In genomic region chr16:89923640-89924297, GRCh38 we compare ENCODE assay signal across 9 cellular contexts. TPM values are rescaled to one million over a fixed set of nuclear protein-coding genes. Genes with fewer than 3 reads are reported as not detected.
DNase-seq lines count a peak whose midpoint lies in the region; ATAC-seq, FAIRE-seq and TF ChIP-seq lines count a peak whose summit lies in the region.
"Had no signal": no experiment of that assay in that cellular context is flagged by ENCODE, and none has a peak within 500 bp of the region (broad histone marks: within the 10 kb centered on the region; RNA-seq: fewer than 3 reads in every experiment).

No MANE protein-coding gene starts in this region.

- H3K27ac ChIP-seq in kidney (ENCODE audit: low read depth in 2 of 2, low read length in 2 of 2) (no peak overlapping the region), upper lobe of left lung (peak overlapping the region in 1 of 4 donors; percentile 78)

- FAIRE-seq in kidney (lab: Jason Lieb, UNC) (no peak), HTR-8/SVneo (lab: Jason Lieb, UNC) (no peak)

- H3K27me3 Mint-ChIP-seq in activated T-cell treated with anti-CD3 and anti-CD28 coated beads, Interleukin-2, amount 50 U/mL, for 72 hours (ENCODE audit: low read depth) = peaks cover 46% of the 10 kb centered on the region

- TF ChIP-seq POLR2A in upper lobe of left lung (IDR thresholded peaks at IDR 0.05) = no peak

- no peak for TF ChIP-seq EP300 in upper lobe of left lung (IDR thresholded peaks at IDR 0.05)

- TF ChIP-seq CTCF in WI38 (IDR thresholded peaks at IDR 0.05; ENCODE audit: low read depth, low read length) (no peak), kidney (IDR thresholded peaks at IDR 0.05; ENCODE audit: borderline replicate concordance, extremely low read depth, insufficient read depth) (no peak), upper lobe of left lung (IDR thresholded peaks at IDR 0.05) (no peak)

- 10% methylated on average over 32 of the region's 41 CpGs; no CpG with 5 or more reads in 1 of the 2 donors for whole genome bisulfite sequencing in upper lobe of left lung, 2 donors

- H3K4me3 ChIP-seq in WI38 (ENCODE audit: low read depth, low read length) = peak overlapping the region; percentile 73
- H3K4me3 ChIP-seq in kidney (ENCODE audit: low read length in 2 of 2) = no peak overlapping the region
- H3K4me3 ChIP-seq in upper lobe of left lung = peak overlapping the region in 3 of 4 donors; percentile 52 to 61 (median 60)

- intact Hi-C loops in kidney (cut with DNase I) = no loop called here

- H3K9ac ChIP-seq in kidney (ENCODE audit: low read length in 2 of 2) = no peak overlapping the region

- no peaks in the 10 kb centered on the region for H3K9me3 Mint-ChIP-seq in activated T-cell treated with anti-CD3 and anti-CD28 coated beads, Interleukin-2, amount 50 U/mL, for 72 hours
- H3K9me3 Mint-ChIP-seq: activated naive CD4-positive, alpha-beta T cell treated with anti-CD3 and anti-CD28 coated beads, Interleukin-2, amount 50 U/mL, for 24 hours had no signal

- H3K4me1 ChIP-seq in kidney (ENCODE audit: control insufficient read depth in 1 of 2, insufficient read depth in 1 of 2, low read depth in 1 of 2, low read length in 2 of 2) (peaks cover 0 to 3% of the 10 kb centered on the region in 2 donors), upper lobe of left lung (peaks cover 45 to 60% (median 53%) of the 10 kb centered on the region in 4 donors)

- no peaks in the 10 kb centered on the region for H3K36me3 Mint-ChIP-seq in activated T-cell treated with anti-CD3 and anti-CD28 coated beads, Interleukin-2, amount 50 U/mL, for 72 hours (ENCODE audit: insufficient read depth in 2 of 2)
- H3K36me3 Mint-ChIP-seq: activated naive CD4-positive, alpha-beta T cell treated with anti-CD3 and anti-CD28 coated beads, Interleukin-2, amount 50 U/mL, for 24 hours had no signal

- no peak overlapping the region for H3K27ac Mint-ChIP-seq in activated T-cell treated with anti-CD3 and anti-CD28 coated beads, Interleukin-2, amount 50 U/mL, for 72 hours
- H3K27ac Mint-ChIP-seq: activated naive CD4-positive, alpha-beta T cell treated with anti-CD3 and anti-CD28 coated beads, Interleukin-2, amount 50 U/mL, for 24 hours had no signal

- ATAC-seq in activated T-cell treated with anti-CD3 and anti-CD28 coated beads, Interleukin-2, amount 50 U/mL, for 72 hours (replicated peaks in 1 of 2) = no peak
- ATAC-seq in upper lobe of left lung (ENCODE audit: low FRiP score in 2 of 2) (no peak), HG02884 (IDR thresholded peaks at IDR 0.05; ENCODE audit: unreplicated experiment) (no peak)

- H3K36me3 ChIP-seq in kidney (ENCODE audit: control insufficient read depth in 1 of 2, insufficient read depth in 2 of 2, low read length in 2 of 2) = no peaks in the 10 kb centered on the region
- H3K36me3 ChIP-seq in upper lobe of left lung = no peaks in the 10 kb centered on the region

- H3K27me3 ChIP-seq in upper lobe of left lung = peaks cover 0 to 35% (median 27%) of the 10 kb centered on the region in 4 donors

- DNase-seq in activated T-cell treated with anti-CD3 and anti-CD28 coated beads, Interleukin-2, amount 50 U/mL, for 72 hours = no peak
- no peak for DNase-seq in activated T-cell treated with anti-CD3 and anti-CD28 coated beads for 4 hours
- DNase-seq in kidney = peak; percentile 84
- no peak for DNase-seq in upper lobe of left lung
- no peak for DNase-seq in HTR-8/SVneo (ENCODE audit: insufficient read length, low spot score)
- DNase-seq in NCI-H1048 (lab: John Stamatoyannopoulos, UW) = no peak

- H3K4me1 Mint-ChIP-seq in activated T-cell treated with anti-CD3 and anti-CD28 coated beads, Interleukin-2, amount 50 U/mL, for 72 hours (ENCODE audit: low read depth) = peaks cover 40% of the 10 kb centered on the region

- H3K4me3 Mint-ChIP-seq in activated T-cell treated with anti-CD3 and anti-CD28 coated beads, Interleukin-2, amount 50 U/mL, for 72 hours = peak overlapping the region; percentile 39 to 44

- no peaks in the 10 kb centered on the region for H3K9me3 ChIP-seq in kidney (ENCODE audit: control insufficient read depth in 1 of 2, low read length in 2 of 2)
- no peaks in the 10 kb centered on the region for H3K9me3 ChIP-seq in upper lobe of left lung

RNA-seq across cellular contexts. Expression of gene TUBB3, which starts 0.6 kb away (rescaled TPM):
- total RNA-seq in activated T-cell treated with anti-CD3 and anti-CD28 coated beads, Interleukin-2, amount 50 U/mL, for 72 hours = 1 to 10 TPM; 1.3 to 2.7 TPM
- total RNA-seq in kidney (35.0 TPM), upper lobe of left lung (1 to 10 TPM in 3 of 6 donors, under 1 TPM in 2, not detected in 1; 0.33 to 9.2 (median 2.1) TPM)
- 3.4 TPM for polyA plus RNA-seq in kidney (ENCODE audit: insufficient read depth, low read depth, low replicate concordance)

RNA-seq across cellular contexts. Expression of gene MC1R, which starts 5.1 kb away (rescaled TPM):
- 10 to 100 TPM in 1 of 2 donors, 1 to 10 TPM in 1; 7.6 to 15.2 TPM for total RNA-seq in activated T-cell treated with anti-CD3 and anti-CD28 coated beads, Interleukin-2, amount 50 U/mL, for 72 hours
- total RNA-seq in kidney = 13.5 TPM
- polyA plus RNA-seq in kidney (ENCODE audit: insufficient read depth, low read depth, low replicate concordance) = 2.1 TPM
- 10 to 100 TPM in 2 of 6 donors, 1 to 10 TPM in 4; 4.9 to 44.0 (median 7.0) TPM for total RNA-seq in upper lobe of left lung

RNA-seq across cellular contexts. Expression of gene DEF8, which starts 24.8 kb away (rescaled TPM):
- total RNA-seq in activated T-cell treated with anti-CD3 and anti-CD28 coated beads, Interleukin-2, amount 50 U/mL, for 72 hours = 10 to 100 TPM; 22.5 to 23.8 TPM
- total RNA-seq in kidney (66.2 TPM), upper lobe of left lung (100 to 1,000 TPM in 2 of 6 donors, 10 to 100 TPM in 4; 45.7 to 671 (median 80.5) TPM)
- polyA plus RNA-seq in kidney (ENCODE audit: insufficient read depth, low read depth, low replicate concordance) = 39.3 TPM

RNA-seq across cellular contexts. Expression of gene TCF25, which starts 50.4 kb away (rescaled TPM):
- 100 to 1,000 TPM; 167 to 195 TPM for total RNA-seq in activated T-cell treated with anti-CD3 and anti-CD28 coated beads, Interleukin-2, amount 50 U/mL, for 72 hours
- total RNA-seq in kidney (209 TPM), upper lobe of left lung (1,000 to 10,000 TPM in 1 of 6 donors, 100 to 1,000 TPM in 5; 132 to 1,060 (median 211) TPM)
- 157 TPM for polyA plus RNA-seq in kidney (ENCODE audit: insufficient read depth, low read depth, low replicate concordance)

Comparison
In these comparisons a context has a peak if more than half of its experiments do, and no peak if none do; other contexts are left out.
1. H3K4me3 ChIP-seq: peak in WI38 (single experiment) and upper lobe of left lung (3 of 4); none in kidney (0 of 2).